ENCODE assay signal across 24 cellular contexts in the genomic region with DNA sequence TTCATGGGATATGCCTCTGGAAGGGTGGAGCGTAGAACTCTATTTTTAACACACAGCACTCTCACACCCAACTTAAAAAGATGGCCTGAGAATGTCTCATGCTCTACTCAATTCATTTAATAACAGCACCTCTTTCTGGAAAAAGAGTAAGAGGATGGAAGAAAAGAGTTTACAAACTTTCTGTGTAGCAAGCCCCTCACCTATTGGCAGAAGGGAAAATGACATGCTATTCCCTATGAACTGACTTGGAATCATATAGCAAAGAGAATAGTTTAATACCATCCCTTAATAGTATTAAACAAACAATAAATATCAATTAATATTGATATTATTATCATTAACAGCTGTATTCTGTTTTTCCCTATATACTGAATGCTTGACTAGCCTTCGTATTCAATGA.
"Had no signal": no experiment of that assay in that cellular context is flagged by ENCODE, and none has a peak within 500 bp of the region (broad histone marks: within the 10 kb centered on the region; RNA-seq: fewer than 3 reads in every experiment).

No MANE protein-coding gene starts in this region.

- ATAC-seq: activated CD8-positive, alpha-beta memory T cell treated with anti-CD3 and anti-CD28 coated beads, Interleukin-2, amount 10 ng/mL, durations not matched to agents 7 days and 5 days; T-helper 17 cell had no signal

- H3K27me3 ChIP-seq: breast epithelium, SJSA1 had no signal

- DNase-seq: activated B cell treated with CpG ODN at 0.5 μM for 24 hours; activated CD4-positive, alpha-beta T cell treated with anti-CD3 and anti-CD28 coated beads for 1 hour; activated CD4-positive, alpha-beta T cell treated with anti-CD3 and anti-CD28 coated beads, Interleukin-2, amount 10 ng/mL, durations not matched to agents 24 days and 14 days; activated CD4-positive, alpha-beta T cell treated with anti-CD3 and anti-CD28 coated beads, Interleukin-2, amount 50 U/mL, for 48 hours; activated CD8-positive, alpha-beta memory T cell treated with anti-CD3 and anti-CD28 coated beads, Interleukin-2, amount 10 ng/mL, durations not matched to agents 7 days and 5 days; activated effector memory CD4-positive, alpha-beta T cell treated with Interleukin-2 at 50 U/mL for 16 hours; activated naive CD4-positive, alpha-beta T cell; activated T-cell treated with anti-CD3 and anti-CD28 coated beads, Interleukin-2, amount 50 U/mL, for 24 hours; aorta; caudate nucleus; KG1; NCI-H1092; NCI-H1417 treated with DMSO at 0.1 percent for 48 hours; NCI-H1694 treated with DMSO at 0.1 percent for 48 hours; NCI-H2081; NCI-H524 treated with DMSO at 0.1 percent for 48 hours; NCI-H82; SHP77; T-helper 17 cell; T-helper 9 cell had no signal

- H3K27me3 Mint-ChIP-seq: activated B cell treated with CpG ODN at 0.5 μM for 24 hours; activated CD4-positive, alpha-beta T cell treated with anti-CD3 and anti-CD28 coated beads, Interleukin-2, amount 10 ng/mL, durations not matched to agents 24 days and 14 days; activated CD8-positive, alpha-beta memory T cell treated with anti-CD3 and anti-CD28 coated beads, Interleukin-2, amount 10 ng/mL, durations not matched to agents 7 days and 5 days; T-helper 17 cell had no signal

- H3K36me3 Mint-ChIP-seq: activated CD8-positive, alpha-beta memory T cell treated with anti-CD3 and anti-CD28 coated beads, Interleukin-2, amount 10 ng/mL, durations not matched to agents 7 days and 5 days; activated naive CD4-positive, alpha-beta T cell treated with anti-CD3 and anti-CD28 coated beads, Interleukin-2, amount 50 U/mL, for 24 hours had no signal

- H3K4me1 ChIP-seq: breast epithelium, SJSA1 had no signal

- H3K27ac ChIP-seq: breast epithelium, SJSA1 had no signal

- H3K4me1 Mint-ChIP-seq: activated B cell treated with CpG ODN at 0.5 μM for 24 hours; activated CD4-positive, alpha-beta T cell treated with anti-CD3 and anti-CD28 coated beads, Interleukin-2, amount 10 ng/mL, durations not matched to agents 24 days and 14 days; activated CD8-positive, alpha-beta memory T cell treated with anti-CD3 and anti-CD28 coated beads, Interleukin-2, amount 10 ng/mL, durations not matched to agents 7 days and 5 days; activated naive CD4-positive, alpha-beta T cell treated with anti-CD3 and anti-CD28 coated beads, Interleukin-2, amount 50 U/mL, for 24 hours; T-helper 17 cell had no signal

- H3K4me3 Mint-ChIP-seq: activated B cell treated with CpG ODN at 0.5 μM for 24 hours; activated CD4-positive, alpha-beta T cell treated with anti-CD3 and anti-CD28 coated beads, Interleukin-2, amount 10 ng/mL, durations not matched to agents 24 days and 14 days; activated CD8-positive, alpha-beta memory T cell treated with anti-CD3 and anti-CD28 coated beads, Interleukin-2, amount 10 ng/mL, durations not matched to agents 7 days and 5 days; activated naive CD4-positive, alpha-beta T cell treated with anti-CD3 and anti-CD28 coated beads, Interleukin-2, amount 50 U/mL, for 24 hours; activated T-cell treated with anti-CD3 and anti-CD28 coated beads, Interleukin-2, amount 50 U/mL, for 24 hours; activated T-helper 1 cell treated with anti-CD3 and anti-CD28 coated beads, Interleukin-12 subunit alpha, Interleukin-12 subunit beta, Interleukin-2, Interleukin-4 antibody, amounts not matched to agents 30 ng/mL and 10 ng/mL and 1 ng/mL, durations not matched to agents 14 hours and 24 hours and 36 hours; T-helper 17 cell had no signal

- H3K9me3 Mint-ChIP-seq: activated B cell treated with CpG ODN at 0.5 μM for 24 hours; activated naive CD4-positive, alpha-beta T cell treated with anti-CD3 and anti-CD28 coated beads, Interleukin-2, amount 50 U/mL, for 24 hours; activated T-helper 1 cell treated with anti-CD3 and anti-CD28 coated beads, Interleukin-12 subunit alpha, Interleukin-12 subunit beta, Interleukin-2, Interleukin-4 antibody, amounts not matched to agents 30 ng/mL and 10 ng/mL and 1 ng/mL, durations not matched to agents 14 hours and 24 hours and 36 hours had no signal

- H3K9me3 ChIP-seq: breast epithelium, SJSA1 had no signal

- H3K4me3 ChIP-seq: breast epithelium, SJSA1 had no signal

- H3K36me3 ChIP-seq: breast epithelium, SJSA1 had no signal

- H3K27ac Mint-ChIP-seq: activated B cell treated with CpG ODN at 0.5 μM for 24 hours; activated CD4-positive, alpha-beta T cell treated with anti-CD3 and anti-CD28 coated beads, Interleukin-2, amount 10 ng/mL, durations not matched to agents 24 days and 14 days; activated CD8-positive, alpha-beta memory T cell treated with anti-CD3 and anti-CD28 coated beads, Interleukin-2, amount 10 ng/mL, durations not matched to agents 7 days and 5 days; activated naive CD4-positive, alpha-beta T cell treated with anti-CD3 and anti-CD28 coated beads, Interleukin-2, amount 50 U/mL, for 24 hours; activated T-cell treated with anti-CD3 and anti-CD28 coated beads, Interleukin-2, amount 50 U/mL, for 24 hours; activated T-helper 1 cell treated with anti-CD3 and anti-CD28 coated beads, Interleukin-12 subunit alpha, Interleukin-12 subunit beta, Interleukin-2, Interleukin-4 antibody, amounts not matched to agents 30 ng/mL and 10 ng/mL and 1 ng/mL, durations not matched to agents 14 hours and 24 hours and 36 hours; T-helper 17 cell had no signal
